22 cellular contexts compared by ENCODE assay signal in genomic region chr16:50844840-50845239, GRCh38.
A peak's percentile ranks its signal among the peaks of the same experiment; 100 is the strongest.
DNase-seq lines count a peak whose midpoint lies in the region; ATAC-seq, FAIRE-seq and TF ChIP-seq lines count a peak whose summit lies in the region.
"Had no signal": no experiment of that assay in that cellular context is flagged by ENCODE, and none has a peak within 500 bp of the region (broad histone marks: within the 10 kb centered on the region; RNA-seq: fewer than 3 reads in every experiment).

No MANE protein-coding gene starts in this region.

- in situ Hi-C loops in HepG2 (cut with HindIII; ENCODE audit: extremely low pct_ligation_motif_present, low pct_unique_long_range_greater_than_20kb): no loop called here
- in situ Hi-C loops in astrocyte of the cerebellum (cut with HindIII; ENCODE audit: low sequenced_read_pairs): no loop called here

- no peak overlapping the region for H3K4me2 ChIP-seq in HepG2 (ENCODE audit: low read depth, low read length)
- H3K4me2 ChIP-seq: BLaER1 had no signal

- CTCF ChIA-PET in HepG2 (lab: Yijun Ruan, JAX; ENCODE audit: low intra/inter-chr PET ratio, low total read pairs): no interaction called here

- no peak for TF ChIP-seq EP300 in HepG2 (IDR thresholded peaks at IDR 0.05; ENCODE audit: low read depth in 2 of 2, low read length in 2 of 2)
- no peak for TF ChIP-seq EP300 in HepG2 (CRISPR knock-in tag; IDR thresholded peaks at IDR 0.05; ENCODE audit: borderline replicate concordance)

- H3K27me3 ChIP-seq in liver (ENCODE audit: control insufficient read depth in 4 of 4, insufficient read depth in 4 of 4, low read length in 3 of 4) (no peaks in the 10 kb centered on the region), HepG2 (ENCODE audit: control insufficient read depth in 1 of 2, insufficient read depth in 2 of 2, low read length in 2 of 2) (peaks cover 0 to 6% of the 10 kb centered on the region in 2 experiments; a peak in 1 of 5 replicates), right lobe of liver (no peaks in the 10 kb centered on the region), small intestine (ENCODE audit: control insufficient read depth in 2 of 2, insufficient read depth in 2 of 2, low read length in 2 of 2) (peaks cover 0 to 5% of the 10 kb centered on the region in 2 donors)
- H3K27me3 ChIP-seq: BLaER1 had no signal

- H3K36me3 ChIP-seq in liver (ENCODE audit: control insufficient read depth in 4 of 4, insufficient read depth in 3 of 4, low read depth in 1 of 4, low read length in 3 of 4) (no peaks in the 10 kb centered on the region), HepG2 (replicated peaks in 1 of 2; ENCODE audit: control insufficient read depth in 1 of 2, insufficient read depth in 2 of 2, low read length in 2 of 2) (no peaks in the 10 kb centered on the region), right lobe of liver (no peaks in the 10 kb centered on the region), small intestine (ENCODE audit: control insufficient read depth in 2 of 2, insufficient read depth in 2 of 2, low read length in 2 of 2) (no peaks in the 10 kb centered on the region)
- H3K36me3 ChIP-seq: BLaER1 had no signal

- H3K4me1 ChIP-seq in liver (ENCODE audit: control insufficient read depth in 4 of 4, insufficient read depth in 4 of 4, low read length in 3 of 4) (peaks cover 11 to 57% (median 35%) of the 10 kb centered on the region in 4 donors), HepG2 (ENCODE audit: insufficient read depth, low read length) (peaks cover 9% of the 10 kb centered on the region; the same call in 1 of the 2 replicates), right lobe of liver (peaks cover 0 to 60% (median 28%) of the 10 kb centered on the region in 4 donors), small intestine (ENCODE audit: control insufficient read depth in 2 of 2, insufficient read depth in 1 of 2, low read depth in 1 of 2, low read length in 1 of 2) (peaks cover 0 to 4% of the 10 kb centered on the region in 2 donors)
- H3K4me1 ChIP-seq: BLaER1 had no signal

- DNase-seq in HepG2 (ENCODE audit: low spot score) (no peak), astrocyte of the cerebellum (ENCODE audit: low read depth) (peak; percentile 15), right lobe of liver (no peak), small intestine (no peak), D721Med (ENCODE audit: insufficient read length, low spot score) (no peak)
- DNase-seq: ACHN; CD4-positive, alpha-beta T cell; COR-L47; DMS 273 treated with DMSO at 0.1 percent for 48 hours; GM23248; KBM-7; NCI-H1092 treated with DMSO at 0.1 percent for 48 hours; NCI-H1436 treated with DMSO at 0.1 percent for 48 hours; NCI-H2029 treated with DMSO at 0.1 percent for 48 hours; NCI-H226; NCI-H526; PC-3; Right ventricle myocardium superior had no signal

- TF ChIP-seq POLR2A in HepG2 (IDR thresholded peaks at IDR 0.05; ENCODE audit: insufficient read depth in 1 of 2, low read depth in 2 of 2, low read length in 2 of 2) (no peak), right lobe of liver (IDR thresholded peaks at IDR 0.05) (no peak)

- H3K79me2 ChIP-seq in HepG2 (ENCODE audit: insufficient read depth, low read length): no peaks in the 10 kb centered on the region

- 26% methylated on average over 5 of the region's 5 CpGs for WGBS in liver
- WGBS in HepG2 (ENCODE audit: low lambda C conversion rate): 0% methylated on average over 5 of the region's 5 CpGs
- 29% methylated on average over 5 of the region's 5 CpGs for whole genome bisulfite sequencing in right lobe of liver (ENCODE audit: insufficient coverage, low coverage, low lambda C conversion rate, missing lambda C conversion rate)
- 20 to 46% (median 30%) methylated on average over 5 of the region's 5 CpGs for WGBS in small intestine, 3 donors

- H3K4me3 ChIP-seq in liver (ENCODE audit: low read depth in 1 of 3, low read length in 3 of 3) (no peak overlapping the region), HepG2 (replicated peaks in 1 of 3; ENCODE audit: insufficient read depth in 1 of 3, low read depth in 2 of 3, low read length in 3 of 3) (no peak overlapping the region), astrocyte of the cerebellum (ENCODE audit: low read depth, low read length) (no peak overlapping the region), right lobe of liver (no peak overlapping the region), small intestine (ENCODE audit: low read depth in 1 of 2, low read length in 2 of 2) (no peak overlapping the region)
- H3K4me3 ChIP-seq: BLaER1, GM23248 had no signal

- intact Hi-C loops in HepG2 (cut with micrococcal nuclease; ENCODE audit: unreplicated experiment) (loop anchor here (5.0 kb wide), 1 partner anchor 37 kb away; no protein-coding TSS in a partner anchor), right lobe of liver (cut with DNase I) (no loop called here)

- TF ChIP-seq RAD21 in liver (IDR thresholded peaks at IDR 0.05) (peak; percentile 25 to 57), HepG2 (CRISPR knock-in tag; IDR thresholded peaks at IDR 0.05) (no peak)

- no peak for ATAC-seq in HepG2
- peak; percentile 29 to 47 (median 44) for ATAC-seq in right lobe of liver
- ATAC-seq in HG03571 (IDR thresholded peaks at IDR 0.05; ENCODE audit: unreplicated experiment): no peak
- ATAC-seq: PC-3 had no signal

- peak; percentile 8 for TF ChIP-seq CTCF in liver (IDR thresholded peaks at IDR 0.05; ENCODE audit: low read depth, low read length, missing input control)
- TF ChIP-seq CTCF in HepG2 (CRISPR knock-in tag; IDR thresholded peaks at IDR 0.05): no peak
- no peak for TF ChIP-seq CTCF in astrocyte of the cerebellum (IDR thresholded peaks at IDR 0.05; ENCODE audit: low read depth, low read length, missing control alignments)
- TF ChIP-seq CTCF in right lobe of liver (IDR thresholded peaks at IDR 0.05): no peak
- no peak for TF ChIP-seq CTCF in D721Med (IDR thresholded peaks at IDR 0.05; ENCODE audit: insufficient read depth, missing control alignments)

- no peaks in the 10 kb centered on the region for H3K9me3 ChIP-seq in liver (ENCODE audit: control insufficient read depth in 4 of 4, low read length in 3 of 4)
- H3K9me3 ChIP-seq in HepG2 (ENCODE audit: low read length): no peaks in the 10 kb centered on the region
- no peaks in the 10 kb centered on the region for H3K9me3 ChIP-seq in right lobe of liver
- H3K9me3 ChIP-seq in small intestine (ENCODE audit: control insufficient read depth, low read depth): no peaks in the 10 kb centered on the region
- H3K9me3 ChIP-seq: BLaER1 had no signal

- H3K9ac ChIP-seq in liver (ENCODE audit: low read depth in 1 of 2, low read length in 2 of 2): no peak overlapping the region
- H3K9ac ChIP-seq in HepG2 (ENCODE audit: insufficient read depth, low read depth, low read length): no peak overlapping the region
- H3K9ac ChIP-seq: BLaER1, GM23248 had no signal

- peak overlapping the region in 1 of 2 donors; percentile 34 for H3K27ac ChIP-seq in liver (ENCODE audit: low read depth in 1 of 2, low read length in 2 of 2)
- no peak overlapping the region for H3K27ac ChIP-seq in HepG2 (ENCODE audit: extremely low read length, insufficient read depth, low read length)
- peak overlapping the region in 2 of 3 donors; percentile 28 to 87 for H3K27ac ChIP-seq in right lobe of liver
- H3K27ac ChIP-seq in small intestine (ENCODE audit: low read depth in 1 of 2, low read length in 1 of 2): no peak overlapping the region
- H3K27ac ChIP-seq: BLaER1, GM23248 had no signal

- no peak overlapping the region for H2AFZ ChIP-seq in HepG2 (ENCODE audit: low read length)
- H2AFZ ChIP-seq: GM23248 had no signal

- POLR2A ChIA-PET in HepG2 (lab: Yijun Ruan, JAX): no interaction called here

- BruUV-seq in HepG2 (replicated peaks; lab: Mats Ljungman, UMichigan): no TSS peak

- H4K20me1 ChIP-seq in HepG2 (ENCODE audit: insufficient read depth, low read length): no peaks in the 10 kb centered on the region
- H4K20me1 ChIP-seq: BLaER1 had no signal

- no peak for FAIRE-seq in HepG2 (lab: Jason Lieb, UNC)
- FAIRE-seq in small intestine (lab: Jason Lieb, UNC): no peak
- no peak for FAIRE-seq in D721Med (lab: Jason Lieb, UNC)
- FAIRE-seq: GM12892 had no signal

TF ChIP-seq in liver, 16 proteins besides CTCF, POLR2A, EP300 and RAD21 (continues in another document):
- TF ChIP-seq JUND (IDR thresholded peaks at IDR 0.05) (no peak), HNF4G (IDR thresholded peaks at IDR 0.05) (no peak), FOXA2 (IDR thresholded peaks at IDR 0.05) (peak; percentile 18), TAF1 (conservative IDR thresholded peaks at IDR 0.05) (no peak), SP1 (IDR thresholded peaks at IDR 0.05) (peak; percentile 70), EGR1 (IDR thresholded peaks at IDR 0.05; ENCODE audit: low read depth in 2 of 2) (no peak), ATF3 (IDR thresholded peaks at IDR 0.05) (no peak), YY1 (IDR thresholded peaks at IDR 0.05) (peak; percentile 45), RXRA (IDR thresholded peaks at IDR 0.05) (peak; percentile 68 to 71), NR2F2 (IDR thresholded peaks at IDR 0.05) (no peak), FOXA1 (IDR thresholded peaks at IDR 0.05) (no peak), MAX (IDR thresholded peaks at IDR 0.05) (no peak)

TF ChIP-seq in HepG2, 621 proteins besides CTCF, POLR2A, EP300 and RAD21 (continues in another document):
- no peak for TF ChIP-seq E2F5 (CRISPR knock-in tag; conservative IDR thresholded peaks at IDR 0.05)
- TF ChIP-seq ZNF335 (CRISPR knock-in tag; IDR thresholded peaks at IDR 0.05): no peak
- no peak for TF ChIP-seq RFXANK (CRISPR knock-in tag; IDR thresholded peaks at IDR 0.05)
- no peak for TF ChIP-seq ZNF296 (CRISPR knock-in tag; conservative IDR thresholded peaks at IDR 0.05)
- TF ChIP-seq ZNF691 (CRISPR knock-in tag; IDR thresholded peaks at IDR 0.05; ENCODE audit: borderline replicate concordance, low read depth): no peak
- no peak for TF ChIP-seq ZNF143 (CRISPR knock-in tag; IDR thresholded peaks at IDR 0.05)
- no peak for TF ChIP-seq SUZ12 (IDR thresholded peaks at IDR 0.05; ENCODE audit: low read depth, low read length)
- no peak for TF ChIP-seq PTBP1 (IDR thresholded peaks at IDR 0.05; ENCODE audit: low read depth, low read length, poor library complexity, severe bottlenecking)
- TF ChIP-seq HNRNPH1 (optimal IDR thresholded peaks at IDR 0.05; ENCODE audit: low read depth, low read length): no peak
- no peak for TF ChIP-seq ARNTL (CRISPR knock-in tag; IDR thresholded peaks at IDR 0.05)
- TF ChIP-seq CENPX (CRISPR knock-in tag; IDR thresholded peaks at IDR 0.05): no peak

Comparison
In these comparisons a context has a peak if more than half of its experiments do, and no peak if none do; other contexts are left out.
1. H3K27ac ChIP-seq: peak in right lobe of liver (2 of 3); none in HepG2 (single experiment) and small intestine (0 of 2).
2. ATAC-seq: peak in right lobe of liver (4 of 4); none in HepG2 (single experiment) and HG03571 (single experiment).